8 cellular contexts compared by ENCODE assay signal in genomic region chr1:159881930-159882839, GRCh38. TPM values are rescaled to one million over a fixed set of nuclear protein-coding genes. Genes with fewer than 3 reads are reported as not detected.
DNase-seq lines count a peak whose midpoint lies in the region; ATAC-seq and TF ChIP-seq lines count a peak whose summit lies in the region.

No MANE protein-coding gene starts in this region.

- no peaks in the 10 kb centered on the region for H3K27me3 ChIP-seq in vagina

- H3K36me3 ChIP-seq in vagina: no peaks in the 10 kb centered on the region

- peak; percentile 78 for DNase-seq in AG09319 (ENCODE audit: extremely low read depth, low read depth)
- DNase-seq in HFF-Myc (ENCODE audit: extremely low read depth, low read depth): peak; percentile 94
- peak; percentile 99 for DNase-seq in NCI-H69 (lab: John Stamatoyannopoulos, UW)
- peak; percentile 95 to 99 for DNase-seq in cardiac fibroblast (ENCODE audit: low read depth in 2 of 2)
- peak; percentile 21 for DNase-seq in medulla oblongata (ENCODE audit: extremely low spot score)
- no peak for DNase-seq in GF-D8 (lab: John Stamatoyannopoulos, UW)
- DNase-seq in vagina (ENCODE audit: extremely low spot score in 2 of 2): no peak

- H3K4me3 ChIP-seq in HFF-Myc (replicated peaks; ENCODE audit: low read depth, low read length): no peak overlapping the region
- H3K4me3 ChIP-seq in cardiac fibroblast (replicated peaks in 1 of 2; ENCODE audit: low read depth in 2 of 2, low read length in 2 of 2): no peak overlapping the region
- no peak overlapping the region for H3K4me3 ChIP-seq in vagina

- no peak for TF ChIP-seq POLR2A in vagina (IDR thresholded peaks at IDR 0.05)

- TF ChIP-seq CTCF in AG09319 (IDR thresholded peaks at IDR 0.05; ENCODE audit: low read depth, low read length): no peak
- TF ChIP-seq CTCF in HFF-Myc (IDR thresholded peaks at IDR 0.05; ENCODE audit: low read depth, low read length, missing control alignments): no peak
- TF ChIP-seq CTCF in cardiac fibroblast (IDR thresholded peaks at IDR 0.05; ENCODE audit: low read depth, low read length): no peak
- TF ChIP-seq CTCF in vagina (IDR thresholded peaks at IDR 0.05): no peak

- H3K9me3 ChIP-seq in vagina: no peaks in the 10 kb centered on the region

- intact Hi-C loops in vagina (cut with DNase I): no loop called here

- H3K27ac ChIP-seq in vagina: no peak overlapping the region

- no peak for ATAC-seq in HG02870 (IDR thresholded peaks at IDR 0.05; ENCODE audit: unreplicated experiment)

- H3K4me1 ChIP-seq in vagina: peaks cover 16% of the 10 kb centered on the region

RNA-seq across cellular contexts. Expression of gene CFAP45, which starts 17.8 kb away (rescaled TPM):
- total RNA-seq in vagina: not detected

RNA-seq across cellular contexts. Expression of gene VSIG8, which starts 19.7 kb away (rescaled TPM):
- not detected for total RNA-seq in vagina

RNA-seq across cellular contexts. Expression of gene TAGLN2, which starts 43.1 kb away (rescaled TPM):
- total RNA-seq in vagina: 290 TPM

RNA-seq across cellular contexts. Expression of gene SLAMF8, which starts 55.5 kb away (rescaled TPM):
- 1.5 TPM for total RNA-seq in vagina

Comparison
In these comparisons a context has a peak if more than half of its experiments do, and no peak if none do; other contexts are left out.
1. DNase-seq: peak in AG09319 (single experiment), HFF-Myc (single experiment), NCI-H69 (single experiment), cardiac fibroblast (2 of 2) and medulla oblongata (single experiment); none in GF-D8 (single experiment) and vagina (0 of 2).